Comparison of ENCODE assay signal across 18 cellular contexts in the genomic region with DNA sequence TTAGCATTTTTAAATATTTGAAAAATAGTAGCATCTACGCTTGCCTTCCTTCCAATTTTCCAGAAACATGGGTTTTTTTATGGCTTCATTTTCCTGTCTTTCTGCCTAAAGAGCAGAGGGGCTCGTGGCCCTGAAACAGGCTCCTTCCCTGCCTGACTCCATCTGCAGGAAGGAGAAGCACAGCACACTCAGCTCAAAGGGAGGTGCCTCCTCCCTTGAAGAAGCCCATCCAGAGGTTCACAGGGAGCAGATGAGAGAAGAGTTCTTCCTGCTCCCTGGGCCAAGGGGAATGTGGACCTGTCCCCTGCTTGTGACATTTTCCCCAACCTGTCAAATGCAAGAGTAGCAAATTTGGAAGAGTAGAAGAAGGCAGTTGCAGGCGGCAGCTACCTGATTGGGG. TPM values are rescaled to one million over a fixed set of nuclear protein-coding genes. Genes with fewer than 3 reads are reported as not detected.
A peak's percentile ranks its signal among the peaks of the same experiment; 100 is the strongest.
DNase-seq lines count a peak whose midpoint lies in the region; FAIRE-seq and TF ChIP-seq lines count a peak whose summit lies in the region.
"Had no signal": no experiment of that assay in that cellular context is flagged by ENCODE, and none has a peak within 500 bp of the region (broad histone marks: within the 10 kb centered on the region; RNA-seq: fewer than 3 reads in every experiment).

No MANE protein-coding gene starts in this region.

- TF ChIP-seq RAD21 in H1 (IDR thresholded peaks at IDR 0.05 in 1 of 2, conservative IDR thresholded peaks at IDR 0.05 in 1 of 2; ENCODE audit: low read depth in 2 of 2, low read length in 2 of 2): peak in 1 of 2 experiments; percentile 20; a peak in 2 of 4 replicates

- H3K27ac ChIP-seq in H1 (ENCODE audit: low read depth, low read length) (peak overlapping the region; percentile 25; the same call in 1 of the 2 replicates), osteoblast (ENCODE audit: low read depth, low read length) (no peak overlapping the region), Peyer's patch (no peak overlapping the region)
- H3K27ac ChIP-seq: skin epidermis, thoracic aorta had no signal

- FAIRE-seq in GM12892 (lab: Jason Lieb, UNC): peak; percentile 14
- peak; percentile 19 for FAIRE-seq in H1 (lab: Jason Lieb, UNC)
- FAIRE-seq: bronchial epithelial cell, endothelial cell of umbilical vein had no signal

- no peak overlapping the region for H2BK120ac ChIP-seq in H1 (replicated peaks; ENCODE audit: low read depth, low read length)

- H3K9ac ChIP-seq in Loucy (ENCODE audit: low read depth, low read length, poor library complexity, severe bottlenecking): no peak overlapping the region
- no peak overlapping the region for H3K9ac ChIP-seq in H1 (replicated peaks in 1 of 4; ENCODE audit: extremely low read depth in 1 of 4, low read depth in 3 of 4, low read length in 3 of 4)

- TF ChIP-seq CTCF in Loucy (conservative IDR thresholded peaks at IDR 0.05; ENCODE audit: low read length) (peak; percentile 26; the same call in 1 of the 2 replicates), H1 (IDR thresholded peaks at IDR 0.05; ENCODE audit: control extremely low read depth in 1 of 3, insufficient read depth in 1 of 3, low read depth in 1 of 3, low read length in 3 of 3) (peak; percentile 19 to 29 (median 27); a peak in 3 of 4 replicates), osteoblast (IDR thresholded peaks at IDR 0.05; ENCODE audit: extremely low read depth, low read depth, low read length) (peak; percentile 15), Peyer's patch (IDR thresholded peaks at IDR 0.05) (no peak)

- no peak overlapping the region for H4K8ac ChIP-seq in H1 (ENCODE audit: extremely low read depth, insufficient read depth, low read length)

- H4K5ac ChIP-seq in H1 (ENCODE audit: insufficient read length, low read depth, low read length): no peak overlapping the region

- H3K56ac ChIP-seq in H1 (replicated peaks; ENCODE audit: insufficient read length, low read depth, low read length): no peak overlapping the region

- no peaks in the 10 kb centered on the region for H3K9me3 ChIP-seq in Loucy (ENCODE audit: insufficient read depth, low read depth, low read length)
- no peaks in the 10 kb centered on the region for H3K9me3 ChIP-seq in H1 (ENCODE audit: insufficient read depth in 2 of 2, low read depth in 1 of 2, low read length in 1 of 2)
- H3K9me3 ChIP-seq in osteoblast (ENCODE audit: low read depth, low read length): no peaks in the 10 kb centered on the region
- no peaks in the 10 kb centered on the region for H3K9me3 ChIP-seq in Peyer's patch
- H3K9me3 ChIP-seq: thoracic aorta had no signal

- no peak overlapping the region for H2BK15ac ChIP-seq in H1 (ENCODE audit: low read length)

- POLR2A ChIA-PET in H1 (lab: Charles Lee; ENCODE audit: partially characterized antibody): interaction anchor here (0.6 to 1.2 kb wide), 4 partner anchors 15 to 147 kb away, joined by 3 read pairs; no protein-coding TSS in a partner anchor

- TF ChIP-seq POLR2A in GM12892 (IDR thresholded peaks at IDR 0.05; ENCODE audit: low read depth, low read length) (no peak), H1 (IDR thresholded peaks at IDR 0.05; ENCODE audit: control extremely low read depth in 1 of 2, low read depth in 2 of 2, low read length in 2 of 2) (no peak), Peyer's patch (IDR thresholded peaks at IDR 0.05) (no peak)

- CTCF ChIA-PET in H1 (lab: Charles Lee; ENCODE audit: partially characterized antibody): interaction anchor here (0.5 to 3.3 kb wide), 28 partner anchors 8 to 1368 kb away, joined by 3 to 15 read pairs (median 3); no protein-coding TSS in a partner anchor

- WGBS in H1 (ENCODE audit: extremely low coverage in 1 of 2, insufficient coverage in 1 of 2, insufficient read length in 1 of 2, insufficient replicate concordance in 2 of 2, low coverage in 1 of 2, low lambda C conversion rate in 2 of 2, missing lambda C conversion rate in 1 of 2), 2 experiments: 89% methylated on average over 3 of the region's 3 CpGs; no CpG with 5 or more reads in 1 of the 2 experiments

- H4K91ac ChIP-seq in H1 (replicated peaks; ENCODE audit: insufficient read length, low read length): no peak overlapping the region

- H3K23me2 ChIP-seq in H1 (ENCODE audit: low read depth, low read length): no peaks in the 10 kb centered on the region

- peaks cover 24% of the 10 kb centered on the region for H4K20me1 ChIP-seq in Loucy (ENCODE audit: insufficient read depth, low read length, poor library complexity, severe bottlenecking)
- H4K20me1 ChIP-seq in H1 (replicated peaks in 1 of 2; ENCODE audit: control insufficient read depth in 1 of 2, insufficient read depth in 2 of 2, low read length in 2 of 2): peaks cover 0 to 3% of the 10 kb centered on the region in 2 experiments
- no peaks in the 10 kb centered on the region for H4K20me1 ChIP-seq in osteoblast (ENCODE audit: insufficient read depth, low read length)

- H3K14ac ChIP-seq in H1 (ENCODE audit: insufficient read length): no peak overlapping the region

- H3K4me2 ChIP-seq in Loucy (ENCODE audit: low read depth, low read length, poor library complexity, severe bottlenecking) (no peak overlapping the region), H1 (ENCODE audit: insufficient read depth in 1 of 2, low read depth in 2 of 2, low read length in 2 of 2) (no peak overlapping the region), osteoblast (ENCODE audit: insufficient read depth, low read length) (no peak overlapping the region)

- H3K4me1 ChIP-seq in Loucy (ENCODE audit: insufficient read depth, low read length, poor library complexity, severe bottlenecking): peaks cover 4% of the 10 kb centered on the region
- peaks cover 2 to 13% (median 10%) of the 10 kb centered on the region in 4 experiments; a peak in 4 of 7 replicates for H3K4me1 ChIP-seq in H1 (replicated peaks in 1 of 4; ENCODE audit: control insufficient read depth in 3 of 4, insufficient read depth in 4 of 4, low read length in 3 of 4)
- peaks cover 7% of the 10 kb centered on the region for H3K4me1 ChIP-seq in osteoblast (ENCODE audit: insufficient read depth, low read length)
- no peaks in the 10 kb centered on the region for H3K4me1 ChIP-seq in Peyer's patch

- H3F3A ChIP-seq in Loucy (ENCODE audit: low read depth): no peaks in the 10 kb centered on the region

- H2BK12ac ChIP-seq in H1 (ENCODE audit: low read depth, low read length): no peak overlapping the region

- no peak overlapping the region for H3K18ac ChIP-seq in H1 (ENCODE audit: extremely low read depth, low read length)

- H3K79me1 ChIP-seq in H1 (ENCODE audit: low read depth, low read length): no peaks in the 10 kb centered on the region

- H3K79me2 ChIP-seq in Loucy (ENCODE audit: insufficient read depth, low read length) (peaks cover 15% of the 10 kb centered on the region; the same call in 1 of the 2 replicates), H1 (ENCODE audit: control insufficient read depth in 1 of 2, insufficient read depth in 2 of 2, low read length in 2 of 2) (peaks cover 0 to 6% of the 10 kb centered on the region in 2 experiments; a peak in 2 of 4 replicates), osteoblast (ENCODE audit: insufficient read depth, low read length) (no peaks in the 10 kb centered on the region)

- DNase-seq in GM12892 (ENCODE audit: insufficient read length) (no peak), H1 (ENCODE audit: low read depth in 1 of 2, low spot score in 2 of 2) (no peak), osteoblast (ENCODE audit: insufficient read length, low spot score, missing footprints) (no peak), NK-92 (lab: John Stamatoyannopoulos, UW; ENCODE audit: unreplicated experiment) (no peak), NCI-H345 treated with DMSO at 0.1 percent for 48 hours (lab: John Stamatoyannopoulos, UW; ENCODE audit: unreplicated experiment) (no peak), Peyer's patch (no peak)
- DNase-seq: activated CD4-positive, CD25-positive, alpha-beta regulatory T cell treated with anti-CD3 and anti-CD28 coated beads, Interleukin-2, amount 50 U/mL, for 72 hours; activated naive CD4-positive, alpha-beta T cell; activated T-cell treated with anti-CD3 and anti-CD28 coated beads, Interleukin-2, amount 50 U/mL, for 24 hours; amniotic stem cell; NCI-H2081 treated with DMSO at 0.1 percent for 48 hours; NCI-H510A; stimulated activated naive CD4-positive, alpha-beta T cell had no signal

- H3K4me3 ChIP-seq in Loucy (ENCODE audit: low read length, poor library complexity, severe bottlenecking) (no peak overlapping the region), H1 (ENCODE audit: extremely low read depth in 1 of 4, insufficient read depth in 2 of 4, low read depth in 3 of 4, low read length in 4 of 4) (no peak overlapping the region), osteoblast (ENCODE audit: insufficient read depth, low read length) (no peak overlapping the region), Peyer's patch (no peak overlapping the region)
- H3K4me3 ChIP-seq: skin epidermis, thoracic aorta had no signal

- no peak overlapping the region for H2AK5ac ChIP-seq in H1 (ENCODE audit: low read depth, low read length)

- no peak for TF ChIP-seq EP300 in H1 (IDR thresholded peaks at IDR 0.05; ENCODE audit: borderline replicate concordance in 1 of 2, low read depth in 2 of 2, low read length in 2 of 2)

- H3K4ac ChIP-seq in H1 (replicated peaks; ENCODE audit: insufficient read length, low read depth, low read length): no peak overlapping the region

- no peak overlapping the region for H3K23ac ChIP-seq in H1 (ENCODE audit: insufficient read length)

- H2BK5ac ChIP-seq in H1 (ENCODE audit: low read depth, low read length): no peak overlapping the region

- no peak overlapping the region for H2BK20ac ChIP-seq in H1 (ENCODE audit: low read length)

- H3K27me3 ChIP-seq in Loucy (ENCODE audit: insufficient read depth, low read length, poor library complexity, severe bottlenecking) (no peaks in the 10 kb centered on the region), H1 (replicated peaks in 1 of 4; ENCODE audit: control insufficient read depth in 3 of 4, extremely low read depth in 1 of 4, insufficient read depth in 3 of 4, low read length in 3 of 4) (no peaks in the 10 kb centered on the region), osteoblast (ENCODE audit: insufficient read depth, low read length) (no peaks in the 10 kb centered on the region), Peyer's patch (no peaks in the 10 kb centered on the region)

- H2AFZ ChIP-seq in Loucy (ENCODE audit: low read length): no peak overlapping the region
- no peak overlapping the region for H2AFZ ChIP-seq in H1 (ENCODE audit: low read length)
- H2AFZ ChIP-seq in osteoblast (ENCODE audit: low read length): no peak overlapping the region

- H3K36me3 ChIP-seq in Loucy (ENCODE audit: insufficient read depth, low read length) (no peaks in the 10 kb centered on the region; the same call in 1 of the 2 replicates), H1 (ENCODE audit: control insufficient read depth in 2 of 4, insufficient read depth in 4 of 4, low read length in 3 of 4) (no peaks in the 10 kb centered on the region), osteoblast (ENCODE audit: insufficient read depth, low read length) (peaks cover 2% of the 10 kb centered on the region), Peyer's patch (no peaks in the 10 kb centered on the region)
- H3K36me3 ChIP-seq: thoracic aorta had no signal

- no peaks in the 10 kb centered on the region for H3K9me2 ChIP-seq in Loucy (replicated peaks; ENCODE audit: low read depth, low read length)

RNA-seq across cellular contexts. Expression of a gene that starts 55.8 kb away (rescaled TPM):
- 22.5 TPM for polyA plus RNA-seq in GM12892 (2012; ENCODE audit: missing spikeins)
- 37.2 and 42.5 TPM in 2 replicates for total RNA-seq in H1 (2021; fragmentation: NEBNext Ultra II Directional; extraction: Animal tissue kit (Norgen Biotek cat#: 25700))
- 7.1 and 11.0 TPM in 2 replicates for polyA plus RNA-seq in H1 (2011; rRNA removed)
- polyA plus RNA-seq in H1 (2011; cell fraction: cytosol; rRNA removed): 17.7 TPM
- polyA plus RNA-seq in H1 (2011; cell fraction: nucleus; rRNA removed): 25.7 TPM
- 16.4 to 20.3 TPM (median 18.1 TPM) in 4 replicates for polyA plus RNA-seq in H1 (2012, experiment 1 of 2)
- polyA plus RNA-seq in H1 (2012, experiment 2 of 2): 0.76 TPM
- polyA plus RNA-seq in H1 (2013, experiment 1 of 2): 22.8 TPM
- polyA plus RNA-seq in H1 (2013, experiment 2 of 2): 21.5 TPM
- polyA minus RNA-seq in H1 (2011; rRNA and poly(A)+ RNA removed): 67.3 and 121 TPM in 2 replicates
- 29.0 TPM for polyA minus RNA-seq in H1 (2011; cell fraction: cytosol; rRNA and poly(A)+ RNA removed)
- polyA minus RNA-seq in H1 (2011; cell fraction: nucleus; rRNA and poly(A)+ RNA removed): 191 TPM
- total RNA-seq in osteoblast (63.4 and 66.6 TPM in 2 replicates), Peyer's patch (10 to 100 TPM; 33.0 to 46.3 (median 36.7) TPM)

Comparison
In these comparisons a context has a peak if more than half of its experiments do, and no peak if none do; other contexts are left out.
1. CTCF ChIP-seq: peak in Loucy (single experiment), H1 (3 of 3) and osteoblast (single experiment); none in Peyer's patch (0 of 6).